Comparison of ENCODE assay signal across 8 cellular contexts in genomic region chr5:140302786-140303639, GRCh38. TPM values are rescaled to one million over a fixed set of nuclear protein-coding genes. Genes with fewer than 3 reads are reported as not detected.
A peak's percentile ranks its signal among the peaks of the same experiment; 100 is the strongest.
DNase-seq lines count a peak whose midpoint lies in the region; ATAC-seq and TF ChIP-seq lines count a peak whose summit lies in the region.

Gene PFDN1, minus strand, starts transcription at chr5:140303101. Its CDS starts 28 bp downstream, at chr5:140303073.

- intact Hi-C loops in Right ventricle myocardium inferior (cut with DNase I): loop anchor here (5.0 kb wide), 2 partner anchors 44 to 61 kb away; partner anchors contain the start of gene HBEGF
- intact Hi-C loops in ovary (cut with DNase I): no loop called here
- intact Hi-C loops in thyroid gland (cut with DNase I): no loop called here

- peak; percentile 41 for TF ChIP-seq POLR2A in ovary (IDR thresholded peaks at IDR 0.05)
- peak in 1 of 2 donors; percentile 60 for TF ChIP-seq POLR2A in thyroid gland (IDR thresholded peaks at IDR 0.05)

- H3K4me3 ChIP-seq in SU-DHL-6 (ENCODE audit: insufficient read depth, low read length, poor library complexity, severe bottlenecking) (peak within 1 kb of the TSS; percentile 94), ovary (peak within 1 kb of the TSS; percentile 76), thyroid gland (replicated peaks in 1 of 3) (peak within 1 kb of the TSS; percentile 16 to 66 (median 60))

- H3K36me3 ChIP-seq in SU-DHL-6 (ENCODE audit: low read length): peaks cover 5% of the 10 kb centered on the region; the same call in 1 of the 2 replicates
- no peaks in the 10 kb centered on the region for H3K36me3 ChIP-seq in ovary
- no peaks in the 10 kb centered on the region for H3K36me3 ChIP-seq in thyroid gland

- TF ChIP-seq CTCF in GM10248 (IDR thresholded peaks at IDR 0.05; ENCODE audit: control extremely low read depth, extremely low read depth, low read depth, missing control alignments) (no peak), SU-DHL-6 (IDR thresholded peaks at IDR 0.05; ENCODE audit: insufficient read depth, low read length, poor library complexity, severe bottlenecking) (no peak), ovary (IDR thresholded peaks at IDR 0.05) (no peak), thyroid gland (IDR thresholded peaks at IDR 0.05) (no peak)

- POLR2A ChIA-PET in GM10248 (lab: Yijun Ruan, JAX): interaction anchor here (0.9 kb wide), 1 partner anchor 98 kb away, joined by 3 read pairs; the partner anchor contains the start of gene ANKHD1
- POLR2A ChIA-PET in activated naive CD8-positive, alpha-beta T cell treated with anti-CD3 and anti-CD28 coated beads, Interleukin-2, amount 10 ng/mL, durations not matched to agents 7 days and 5 days (lab: Charles Lee): interaction anchor here (0.9 to 3.2 kb wide), 9 partner anchors 9 to 57 kb away, joined by 3 to 15 read pairs (median 5); partner anchors contain the start of gene HBEGF

- H3K4me1 ChIP-seq in ovary (ENCODE audit: insufficient read depth) (peaks cover 3% of the 10 kb centered on the region), thyroid gland (peaks cover 18 to 29% of the 10 kb centered on the region in 2 donors)

- H2AFZ ChIP-seq in SU-DHL-6 (ENCODE audit: low read depth, low read length, severe bottlenecking): peak within 1 kb of the TSS; percentile 99

- TF ChIP-seq EP300 in ovary (IDR thresholded peaks at IDR 0.05): no peak

- peak; percentile 97 for DNase-seq in GM10248 (ENCODE audit: extremely low spot score)
- DNase-seq in NCI-H128 (lab: John Stamatoyannopoulos, UW; ENCODE audit: unreplicated experiment): peak; percentile 78
- peak; percentile 88 for DNase-seq in activated naive CD8-positive, alpha-beta T cell treated with anti-CD3 and anti-CD28 coated beads, Interleukin-2, amount 10 ng/mL, durations not matched to agents 7 days and 5 days
- peak; percentile 97 for DNase-seq in Right ventricle myocardium inferior (ENCODE audit: missing footprints)
- DNase-seq in ovary: peak; percentile 88 to 93 (median 92)
- peak; percentile 93 to 96 for DNase-seq in thyroid gland

- H3K36me3 Mint-ChIP-seq in activated naive CD8-positive, alpha-beta T cell treated with anti-CD3 and anti-CD28 coated beads, Interleukin-2, amount 10 ng/mL, durations not matched to agents 7 days and 5 days: peaks cover 5% of the 10 kb centered on the region

- ATAC-seq in HG02623 (IDR thresholded peaks at IDR 0.05; ENCODE audit: unreplicated experiment) (peak; percentile 98), Right ventricle myocardium inferior (peak; percentile 99)
- ATAC-seq in activated naive CD8-positive, alpha-beta T cell treated with anti-CD3 and anti-CD28 coated beads, Interleukin-2, amount 10 ng/mL, durations not matched to agents 7 days and 5 days (ENCODE audit: low read depth): peak; percentile 100

- peak within 1 kb of the TSS; percentile 98 for H3K4me3 Mint-ChIP-seq in activated naive CD8-positive, alpha-beta T cell treated with anti-CD3 and anti-CD28 coated beads, Interleukin-2, amount 10 ng/mL, durations not matched to agents 7 days and 5 days

- no peaks in the 10 kb centered on the region for H3K9me2 ChIP-seq in SU-DHL-6 (replicated peaks; ENCODE audit: insufficient read depth, low read length)

- H3K27me3 ChIP-seq in SU-DHL-6 (ENCODE audit: low read length): no peaks in the 10 kb centered on the region
- no peaks in the 10 kb centered on the region for H3K27me3 ChIP-seq in ovary
- H3K27me3 ChIP-seq in thyroid gland: no peaks in the 10 kb centered on the region

- H3K4me1 Mint-ChIP-seq in activated naive CD8-positive, alpha-beta T cell treated with anti-CD3 and anti-CD28 coated beads, Interleukin-2, amount 10 ng/mL, durations not matched to agents 7 days and 5 days: peaks cover 18% of the 10 kb centered on the region

- peaks cover 19% of the 10 kb centered on the region for H3K79me2 ChIP-seq in SU-DHL-6 (ENCODE audit: insufficient read depth, low read length)

- H3K9me3 ChIP-seq in SU-DHL-6 (ENCODE audit: insufficient read depth, low read length): no peaks in the 10 kb centered on the region
- H3K9me3 ChIP-seq in ovary: no peaks in the 10 kb centered on the region
- no peaks in the 10 kb centered on the region for H3K9me3 ChIP-seq in thyroid gland

- peak within 1 kb of the TSS; percentile 95 for H3K27ac Mint-ChIP-seq in activated naive CD8-positive, alpha-beta T cell treated with anti-CD3 and anti-CD28 coated beads, Interleukin-2, amount 10 ng/mL, durations not matched to agents 7 days and 5 days

- peak within 1 kb of the TSS; percentile 86 for H3K4me2 ChIP-seq in SU-DHL-6 (ENCODE audit: low read depth, low read length, poor library complexity, severe bottlenecking)

- H3K27me3 Mint-ChIP-seq in activated naive CD8-positive, alpha-beta T cell treated with anti-CD3 and anti-CD28 coated beads, Interleukin-2, amount 10 ng/mL, durations not matched to agents 7 days and 5 days: peaks cover 11% of the 10 kb centered on the region

- H3F3A ChIP-seq in SU-DHL-6 (ENCODE audit: insufficient read depth): no peaks in the 10 kb centered on the region

- H3K9ac ChIP-seq in SU-DHL-6 (ENCODE audit: low read length): peak within 1 kb of the TSS; percentile 85

- CTCF ChIA-PET in GM10248 (lab: Yijun Ruan, JAX): interaction anchor here (0.9 to 2.6 kb wide), 8 partner anchors 8 to 334 kb away, joined by 3 to 11 read pairs (median 4); no protein-coding TSS in a partner anchor

- H3K9me3 Mint-ChIP-seq in activated naive CD8-positive, alpha-beta T cell treated with anti-CD3 and anti-CD28 coated beads, Interleukin-2, amount 10 ng/mL, durations not matched to agents 7 days and 5 days: no peaks in the 10 kb centered on the region

- WGBS in ovary, 3 donors: 0 to 1% (median 1%) methylated on average over 30 of the region's 30 CpGs
- WGBS in thyroid gland, 2 donors: 1% methylated on average over 27 to 28 of the region's 30 CpGs

- no peak within 1 kb of the TSS for H3K27ac ChIP-seq in SU-DHL-6 (ENCODE audit: low read depth, low read length)
- H3K27ac ChIP-seq in ovary: peak within 1 kb of the TSS; percentile 42 to 56
- peak within 1 kb of the TSS; percentile 3 to 78 (median 70) for H3K27ac ChIP-seq in thyroid gland

- H4K20me1 ChIP-seq in SU-DHL-6 (ENCODE audit: low read depth, low read length): no peaks in the 10 kb centered on the region

RNA-seq across cellular contexts. Expression of gene PFDN1, which starts in this region (rescaled TPM):
- total RNA-seq in activated naive CD8-positive, alpha-beta T cell treated with anti-CD3 and anti-CD28 coated beads, Interleukin-2, amount 10 ng/mL, durations not matched to agents 7 days and 5 days: 10 to 100 TPM; 47.7 to 48.3 TPM
- total RNA-seq in Right ventricle myocardium inferior (80.6 TPM), ovary (10 to 100 TPM; 27.4 to 65.7 (median 35.2) TPM), thyroid gland (100 to 1,000 TPM in 1 of 4 donors, 10 to 100 TPM in 3; 58.2 to 106 (median 87.8) TPM)
- 100 to 1,000 TPM in 1 of 2 donors, 10 to 100 TPM in 1; 61.3 to 113 TPM for polyA plus RNA-seq in ovary
